In genomic region chr1:25210728-25211127, GRCh38 we compare ENCODE assay signal across 14 cellular contexts.
"Had no signal": no experiment of that assay in that cellular context is flagged by ENCODE, and none has a peak within 500 bp of the region (broad histone marks: within the 10 kb centered on the region; RNA-seq: fewer than 3 reads in every experiment).

No MANE protein-coding gene starts in this region.

- H3K4me2 ChIP-seq: hepatocyte, smooth muscle cell had no signal

- DNase-seq: cerebellar nuclear complex; effector CD4-positive, alpha-beta T cell; foreskin melanocyte; kidney glomerular epithelial cell; midbrain; psoas muscle; stimulated activated CD4-positive, alpha-beta T cell treated with anti-CD3 and anti-CD28 coated beads, Interleukin-2, amount 100 ng/mL, for 48 hours; stimulated activated naive CD4-positive, alpha-beta T cell treated with Interleukin-2 at 50 U/mL for 16 hours; thyroid gland; uterus had no signal

- H2AFZ ChIP-seq: hepatocyte, parathyroid adenoma had no signal

- H3K4me3 ChIP-seq: hepatocyte, psoas muscle, smooth muscle cell, suprapubic skin, thyroid gland, uterus had no signal

- H3K9ac ChIP-seq: parathyroid adenoma had no signal

- H3K27ac ChIP-seq: hepatocyte, parathyroid adenoma, psoas muscle, suprapubic skin, thyroid gland, uterus had no signal

- H3K27me3 ChIP-seq: hepatocyte, thyroid gland, uterus had no signal

- H3K36me3 ChIP-seq: suprapubic skin, thyroid gland, uterus had no signal

- H3K79me2 ChIP-seq: hepatocyte, parathyroid adenoma had no signal

- H3K9me3 ChIP-seq: psoas muscle, suprapubic skin, thyroid gland, uterus had no signal

- H3K4me1 ChIP-seq: parathyroid adenoma, psoas muscle, suprapubic skin, uterus had no signal
